Comparison of ENCODE assay signal across 1 cellular context in the genomic region with DNA sequence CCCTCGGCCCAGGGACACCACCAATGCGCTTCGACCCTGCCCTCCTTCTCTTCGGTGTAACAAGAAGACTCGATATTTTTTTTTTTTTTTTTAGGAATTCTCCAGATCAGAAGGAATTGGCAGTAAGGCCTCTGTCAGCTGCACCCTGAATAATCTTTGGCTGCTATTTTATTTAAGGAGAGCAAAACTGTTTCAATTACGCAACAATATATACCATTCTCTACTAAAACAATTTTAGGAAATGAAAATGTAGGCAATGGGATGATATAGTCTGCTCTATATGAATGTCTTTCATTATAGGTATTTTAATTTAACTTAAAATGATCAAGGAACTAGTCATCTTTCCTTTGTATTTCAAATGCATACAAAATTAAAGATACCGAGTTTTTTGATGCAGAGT.
TF ChIP-seq lines count a peak whose summit lies in the region.

No MANE protein-coding gene starts in this region.

TF ChIP-seq in liver, 16 proteins besides CTCF, POLR2A, EP300 and RAD21 (continued from another document):
- TF ChIP-seq, protein P1, sequence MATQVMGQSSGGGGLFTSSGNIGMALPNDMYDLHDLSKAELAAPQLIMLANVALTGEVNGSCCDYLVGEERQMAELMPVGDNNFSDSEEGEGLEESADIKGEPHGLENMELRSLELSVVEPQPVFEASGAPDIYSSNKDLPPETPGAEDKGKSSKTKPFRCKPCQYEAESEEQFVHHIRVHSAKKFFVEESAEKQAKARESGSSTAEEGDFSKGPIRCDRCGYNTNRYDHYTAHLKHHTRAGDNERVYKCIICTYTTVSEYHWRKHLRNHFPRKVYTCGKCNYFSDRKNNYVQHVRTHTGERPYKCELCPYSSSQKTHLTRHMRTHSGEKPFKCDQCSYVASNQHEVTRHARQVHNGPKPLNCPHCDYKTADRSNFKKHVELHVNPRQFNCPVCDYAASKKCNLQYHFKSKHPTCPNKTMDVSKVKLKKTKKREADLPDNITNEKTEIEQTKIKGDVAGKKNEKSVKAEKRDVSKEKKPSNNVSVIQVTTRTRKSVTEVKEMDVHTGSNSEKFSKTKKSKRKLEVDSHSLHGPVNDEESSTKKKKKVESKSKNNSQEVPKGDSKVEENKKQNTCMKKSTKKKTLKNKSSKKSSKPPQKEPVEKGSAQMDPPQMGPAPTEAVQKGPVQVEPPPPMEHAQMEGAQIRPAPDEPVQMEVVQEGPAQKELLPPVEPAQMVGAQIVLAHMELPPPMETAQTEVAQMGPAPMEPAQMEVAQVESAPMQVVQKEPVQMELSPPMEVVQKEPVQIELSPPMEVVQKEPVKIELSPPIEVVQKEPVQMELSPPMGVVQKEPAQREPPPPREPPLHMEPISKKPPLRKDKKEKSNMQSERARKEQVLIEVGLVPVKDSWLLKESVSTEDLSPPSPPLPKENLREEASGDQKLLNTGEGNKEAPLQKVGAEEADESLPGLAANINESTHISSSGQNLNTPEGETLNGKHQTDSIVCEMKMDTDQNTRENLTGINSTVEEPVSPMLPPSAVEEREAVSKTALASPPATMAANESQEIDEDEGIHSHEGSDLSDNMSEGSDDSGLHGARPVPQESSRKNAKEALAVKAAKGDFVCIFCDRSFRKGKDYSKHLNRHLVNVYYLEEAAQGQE (IDR thresholded peaks at IDR 0.05), result no peak
- TF ChIP-seq, protein P2, sequence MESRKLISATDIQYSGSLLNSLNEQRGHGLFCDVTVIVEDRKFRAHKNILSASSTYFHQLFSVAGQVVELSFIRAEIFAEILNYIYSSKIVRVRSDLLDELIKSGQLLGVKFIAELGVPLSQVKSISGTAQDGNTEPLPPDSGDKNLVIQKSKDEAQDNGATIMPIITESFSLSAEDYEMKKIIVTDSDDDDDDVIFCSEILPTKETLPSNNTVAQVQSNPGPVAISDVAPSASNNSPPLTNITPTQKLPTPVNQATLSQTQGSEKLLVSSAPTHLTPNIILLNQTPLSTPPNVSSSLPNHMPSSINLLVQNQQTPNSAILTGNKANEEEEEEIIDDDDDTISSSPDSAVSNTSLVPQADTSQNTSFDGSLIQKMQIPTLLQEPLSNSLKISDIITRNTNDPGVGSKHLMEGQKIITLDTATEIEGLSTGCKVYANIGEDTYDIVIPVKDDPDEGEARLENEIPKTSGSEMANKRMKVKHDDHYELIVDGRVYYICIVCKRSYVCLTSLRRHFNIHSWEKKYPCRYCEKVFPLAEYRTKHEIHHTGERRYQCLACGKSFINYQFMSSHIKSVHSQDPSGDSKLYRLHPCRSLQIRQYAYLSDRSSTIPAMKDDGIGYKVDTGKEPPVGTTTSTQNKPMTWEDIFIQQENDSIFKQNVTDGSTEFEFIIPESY (IDR thresholded peaks at IDR 0.05), result no peak
